In the genomic region with DNA sequence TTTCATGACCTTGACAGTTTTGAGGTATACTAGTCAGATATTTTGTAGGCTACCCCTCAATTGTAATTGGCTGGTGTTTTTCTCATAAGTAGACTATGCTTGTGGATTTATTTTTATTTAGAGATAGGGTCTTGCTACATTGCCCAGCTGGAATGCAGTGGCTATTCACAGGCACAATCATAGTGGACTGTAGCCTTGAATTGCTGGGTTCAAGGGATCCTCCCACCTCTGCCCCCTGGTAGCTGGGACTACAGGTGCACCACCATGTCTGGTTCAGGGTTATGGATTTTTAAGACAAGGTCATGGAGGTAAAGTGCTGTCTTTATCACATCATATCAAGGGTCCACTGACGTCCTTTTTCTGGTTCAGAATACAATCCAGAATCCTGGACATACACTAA, we compare ENCODE assay signal across 35 cellular contexts.
"Had no signal": no experiment of that assay in that cellular context is flagged by ENCODE, and none has a peak within 500 bp of the region (broad histone marks: within the 10 kb centered on the region; RNA-seq: fewer than 3 reads in every experiment).

No MANE protein-coding gene starts in this region.

- H3K27ac ChIP-seq: KMS-11 had no signal

- DNase-seq: Karpas-422, Kasumi-1, MG63, MM.1S, MV-4-11, NCI-H1048, NCI-H1092, NCI-H1092 treated with DMSO at 0.1 percent for 48 hours, NCI-H1105, NCI-H1105 treated with DMSO at 0.1 percent for 48 hours, NCI-H1417, NCI-H1417 treated with DMSO at 0.1 percent for 48 hours, NCI-H1436, NCI-H1436 treated with DMSO at 0.1 percent for 48 hours, NCI-H146, NCI-H1694, NCI-H1694 treated with DMSO at 0.1 percent for 48 hours, NCI-H187, NCI-H187 treated with DMSO at 0.1 percent for 48 hours, NCI-H1930, NCI-H2029, NCI-H2029 treated with DMSO at 0.1 percent for 48 hours, NCI-H2081, NCI-H2081 treated with DMSO at 0.1 percent for 48 hours, NCI-H2107, NCI-H2171, NCI-H2171 treated with DMSO at 0.1 percent for 48 hours, NCI-H2227 treated with DMSO at 0.1 percent for 48 hours, NCI-H226, NCI-H345, NCI-H446, NCI-H446 treated with DMSO at 0.1 percent for 48 hours, NCI-H510A, NCI-H510A treated with DMSO at 0.1 percent for 48 hours had no signal

- H3K4me3 ChIP-seq: MG63 had no signal

- H3K36me3 ChIP-seq: MG63 had no signal

- H3K9me3 ChIP-seq: MG63 had no signal
